In genomic region chr2:161077367-161078210, GRCh38 we compare ENCODE assay signal across 8 cellular contexts.
DNase-seq lines count a peak whose midpoint lies in the region; ATAC-seq and TF ChIP-seq lines count a peak whose summit lies in the region.

No MANE protein-coding gene starts in this region.

- H3K9me3 Mint-ChIP-seq in CD8-positive, alpha-beta T cell = no peaks in the 10 kb centered on the region

- intact Hi-C loops in CD8-positive, alpha-beta T cell (cut with DNase I, micrococcal nuclease) = loop anchor here in 1 of 2 experiments (5.0 kb wide), 1 partner anchor 85 kb away; the partner anchor contains the start of gene TANK

- WGBS in gastroesophageal sphincter (ENCODE audit: low coverage in 1 of 2), 2 donors = 46 to 65% methylated on average over 3 to 5 of the region's 5 CpGs
- WGBS in SK-N-SH (ENCODE audit: low lambda C conversion rate) = 80% methylated on average over 5 of the region's 5 CpGs

- peaks cover 28% of the 10 kb centered on the region for H3K4me1 Mint-ChIP-seq in CD8-positive, alpha-beta T cell (ENCODE audit: low read depth)

- H3K27ac ChIP-seq in CD8-positive, alpha-beta T cell (ENCODE audit: low read depth, low read length) = peak overlapping the region; percentile 5
- H3K27ac ChIP-seq in gastroesophageal sphincter (peak overlapping the region in 3 of 4 donors; percentile 31 to 50 (median 34)), SK-N-SH (ENCODE audit: low read depth in 2 of 2, low read length in 1 of 2) (no peak overlapping the region)

- no peaks in the 10 kb centered on the region for H3K36me3 Mint-ChIP-seq in CD8-positive, alpha-beta T cell

- TF ChIP-seq RAD21 in SK-N-SH (IDR thresholded peaks at IDR 0.05; ENCODE audit: low read length) = no peak

- H3K9me3 ChIP-seq in CD8-positive, alpha-beta T cell (ENCODE audit: low read length) = no peaks in the 10 kb centered on the region
- H3K9me3 ChIP-seq in gastroesophageal sphincter (no peaks in the 10 kb centered on the region), SK-N-SH (no peaks in the 10 kb centered on the region)

- CTCF ChIA-PET in CD8-positive, alpha-beta T cell (lab: Charles Lee) = interaction anchor here (1.6 to 3.7 kb wide), 2 partner anchors 14 kb away, joined by 11 to 16 read pairs; no protein-coding TSS in a partner anchor
- CTCF ChIA-PET in SK-N-SH (lab: Yijun Ruan, JAX) = interaction anchor here (3.0 to 3.9 kb wide), 2 partner anchors 14 kb away, joined by 19 to 24 read pairs; no protein-coding TSS in a partner anchor

- no peak for TF ChIP-seq EP300 in gastroesophageal sphincter (IDR thresholded peaks at IDR 0.05)
- no peak for TF ChIP-seq EP300 in SK-N-SH (IDR thresholded peaks at IDR 0.05; ENCODE audit: borderline replicate concordance in 1 of 2, low read depth in 1 of 2, low read length in 1 of 2)

- no peak overlapping the region for H2AFZ ChIP-seq in SK-N-SH (ENCODE audit: low read depth)

- H3K4me1 ChIP-seq in CD8-positive, alpha-beta T cell (ENCODE audit: insufficient read depth, low read length) = peaks cover 23% of the 10 kb centered on the region
- H3K4me1 ChIP-seq in gastroesophageal sphincter (peaks cover 0 to 17% (median 0%) of the 10 kb centered on the region in 3 donors), SK-N-SH (ENCODE audit: control insufficient read depth in 1 of 2, insufficient read depth in 2 of 2, low read depth in 1 of 2, low read length in 1 of 2) (no peaks in the 10 kb centered on the region)

- H3K79me2 ChIP-seq in SK-N-SH (ENCODE audit: insufficient read depth) = no peaks in the 10 kb centered on the region

- POLR2A ChIA-PET in CD8-positive, alpha-beta T cell (lab: Charles Lee) = interaction anchor here (1.3 kb wide), 1 partner anchor 14 kb away, joined by 3 read pairs; no protein-coding TSS in a partner anchor
- POLR2A ChIA-PET in SK-N-SH (lab: Yijun Ruan, JAX) = no interaction called here

- no peaks in the 10 kb centered on the region for H3K27me3 ChIP-seq in CD8-positive, alpha-beta T cell (ENCODE audit: insufficient read depth, low read length)
- H3K27me3 ChIP-seq in gastroesophageal sphincter = no peaks in the 10 kb centered on the region
- H3K27me3 ChIP-seq in SK-N-SH (ENCODE audit: insufficient read depth) = no peaks in the 10 kb centered on the region

- peak; percentile 88 for ATAC-seq in CD8-positive, alpha-beta T cell
- ATAC-seq in GM21528 (IDR thresholded peaks at IDR 0.05; ENCODE audit: low FRiP score, unreplicated experiment) (peak; percentile 93), gastroesophageal sphincter (peak; percentile 82)

- TF ChIP-seq CTCF in CD8-positive, alpha-beta T cell (IDR thresholded peaks at IDR 0.05) = no peak
- no peak for TF ChIP-seq CTCF in gastroesophageal sphincter (IDR thresholded peaks at IDR 0.05)
- TF ChIP-seq CTCF in SK-N-SH (IDR thresholded peaks at IDR 0.05) = no peak

- peak overlapping the region; percentile 30 for H3K4me3 Mint-ChIP-seq in CD8-positive, alpha-beta T cell

- no peaks in the 10 kb centered on the region for H3K36me3 ChIP-seq in CD8-positive, alpha-beta T cell (ENCODE audit: insufficient read depth, low read length)
- H3K36me3 ChIP-seq in gastroesophageal sphincter (no peaks in the 10 kb centered on the region), SK-N-SH (replicated peaks in 1 of 2; ENCODE audit: control insufficient read depth in 1 of 2, insufficient read depth in 2 of 2, low read length in 1 of 2) (no peaks in the 10 kb centered on the region)

- H3F3A ChIP-seq in SK-N-SH (replicated peaks; ENCODE audit: insufficient read depth) = no peaks in the 10 kb centered on the region

- no peak overlapping the region for H3K4me2 ChIP-seq in SK-N-SH

- H3K27ac Mint-ChIP-seq in CD8-positive, alpha-beta T cell = peak overlapping the region; percentile 82

- in situ Hi-C loops in KBM-7 (cut with MboI; ENCODE audit: low pct_unique_long_range_greater_than_20kb, low sequenced_read_pairs) = no loop called here

- no peaks in the 10 kb centered on the region for H3K27me3 Mint-ChIP-seq in CD8-positive, alpha-beta T cell (ENCODE audit: low read depth)

- no peak for TF ChIP-seq POLR2A in gastroesophageal sphincter (IDR thresholded peaks at IDR 0.05)

- H3K9ac ChIP-seq in SK-N-SH = no peak overlapping the region

- no peaks in the 10 kb centered on the region for H3K9me2 ChIP-seq in SK-N-SH

- no peak overlapping the region for H3K4me3 ChIP-seq in CD8-positive, alpha-beta T cell (ENCODE audit: low read depth, low read length)
- no peak overlapping the region for H3K4me3 ChIP-seq in gastroesophageal sphincter
- H3K4me3 ChIP-seq in SK-N-SH (ENCODE audit: low read depth in 2 of 2, low read length in 1 of 2) = no peak overlapping the region

- H4K20me1 ChIP-seq in SK-N-SH (ENCODE audit: insufficient read depth) = no peaks in the 10 kb centered on the region

- DNase-seq in CD8-positive, alpha-beta T cell = peak; percentile 11 to 63 (median 44)
- DNase-seq in KBM-7 (peak; percentile 98), SK-N-SH (no peak), NCI-H1092 (lab: John Stamatoyannopoulos, UW) (no peak)
- peak; percentile 24 to 27 for DNase-seq in activated CD8-positive, alpha-beta memory T cell treated with anti-CD3 and anti-CD28 coated beads for 4 hours (ENCODE audit: low read depth in 2 of 2)
- DNase-seq in stimulated activated CD4-positive, alpha-beta T cell treated with anti-CD3 and anti-CD28 coated beads, TNF-alpha, amount 100 ng/mL, for 1 hour (ENCODE audit: low read depth in 3 of 3, low spot score in 1 of 3) = peak; percentile 6 to 18 (median 17)

TF ChIP-seq in SK-N-SH, 30 proteins besides CTCF, POLR2A, EP300 and RAD21:
- TF ChIP-seq SIN3A (IDR thresholded peaks at IDR 0.05; ENCODE audit: borderline replicate concordance, low read depth, low read length) (no peak), PBX3 (IDR thresholded peaks at IDR 0.05) (no peak), ELF1 (IDR thresholded peaks at IDR 0.05) (no peak), FOSL2 (IDR thresholded peaks at IDR 0.05; ENCODE audit: borderline replicate concordance, low read depth) (no peak), FOXJ3 (CRISPR knock-in tag; IDR thresholded peaks at IDR 0.05) (no peak), USF2 (IDR thresholded peaks at IDR 0.05; ENCODE audit: borderline replicate concordance, low read depth, low read length) (no peak), POLR2AphosphoS5 (IDR thresholded peaks at IDR 0.05; ENCODE audit: low read depth, low read length) (no peak), USF1 (IDR thresholded peaks at IDR 0.05; ENCODE audit: borderline replicate concordance, low read depth) (no peak), RCOR1 (IDR thresholded peaks at IDR 0.05; ENCODE audit: low read length) (no peak), IRF3 (IDR thresholded peaks at IDR 0.05; ENCODE audit: low read depth, low read length) (no peak), RFX5 (IDR thresholded peaks at IDR 0.05; ENCODE audit: low read length) (no peak), MAX (IDR thresholded peaks at IDR 0.05; ENCODE audit: low read depth) (no peak), EZH2phosphoT487 (IDR thresholded peaks at IDR 0.05; ENCODE audit: borderline replicate concordance, low read depth) (no peak), GABPA (IDR thresholded peaks at IDR 0.05; ENCODE audit: low read depth) (no peak), SMC3 (IDR thresholded peaks at IDR 0.05; ENCODE audit: low read depth, low read length) (no peak), CHD2 (IDR thresholded peaks at IDR 0.05; ENCODE audit: low read length, partially characterized antibody) (no peak), RXRA (IDR thresholded peaks at IDR 0.05; ENCODE audit: borderline replicate concordance, low read depth) (no peak), FOXM1 (IDR thresholded peaks at IDR 0.05; ENCODE audit: low read depth) (no peak), TCF12 (IDR thresholded peaks at IDR 0.05) (no peak)

Comparison
In these comparisons a context has a peak if more than half of its experiments do, and no peak if none do; other contexts are left out.
1. DNase-seq: peak in CD8-positive, alpha-beta T cell (7 of 7), KBM-7 (single experiment), activated CD8-positive, alpha-beta memory T cell treated with anti-CD3 and anti-CD28 coated beads for 4 hours (2 of 2) and stimulated activated CD4-positive, alpha-beta T cell treated with anti-CD3 and anti-CD28 coated beads, TNF-alpha, amount 100 ng/mL, for 1 hour (3 of 3); none in SK-N-SH (single experiment) and NCI-H1092 (single experiment).
2. H3K27ac ChIP-seq: peak in CD8-positive, alpha-beta T cell (single experiment) and gastroesophageal sphincter (3 of 4); none in SK-N-SH (0 of 2).
3. Peak in every context shown above with its lines, with median percentiles within 50 percentile points of each other: ATAC-seq.